23 cellular contexts compared by ENCODE assay signal in genomic region chr2:37458133-37458532, GRCh38.
"Had no signal": no experiment of that assay in that cellular context is flagged by ENCODE, and none has a peak within 500 bp of the region (broad histone marks: within the 10 kb centered on the region; RNA-seq: fewer than 3 reads in every experiment).

No MANE protein-coding gene starts in this region.

- H3K27me3 ChIP-seq: body of pancreas, foreskin keratinocyte, pancreas, transverse colon had no signal

- H3K36me3 ChIP-seq: lower lobe of right lung, pancreas, transverse colon had no signal

- DNase-seq: activated CD4-positive, alpha-beta T cell treated with anti-CD3 and anti-CD28 coated beads for 4 hours; activated CD4-positive, alpha-beta T cell treated with anti-CD3 and anti-CD28 coated beads, Interleukin-2, amount 50 U/mL, for 48 hours; activated CD4-positive, CD25-positive, alpha-beta regulatory T cell; activated CD8-positive, alpha-beta memory T cell treated with anti-CD3 and anti-CD28 coated beads, Interleukin-2, amount 50 U/mL, for 48 hours; activated naive CD4-positive, alpha-beta T cell treated with Interleukin-2 at 50 U/mL for 16 hours; activated T-cell treated with anti-CD3 and anti-CD28 coated beads, Interleukin-2, amount 50 U/mL, for 4 hours; body of pancreas; effector CD4-positive, alpha-beta T cell; erythroblast; foreskin keratinocyte; lower lobe of right lung; mesendoderm; mucosa of descending colon; naive B cell; pancreas; psoas muscle; transverse colon had no signal

- ATAC-seq: activated T-cell treated with anti-CD3 and anti-CD28 coated beads, Interleukin-2, amount 50 U/mL, for 4 hours; body of pancreas; foreskin keratinocyte; left lobe of liver; lower lobe of right lung; mucosa of descending colon; pancreas; psoas muscle; right cardiac atrium; stimulated activated memory B cell treated with anti-CD40 and anti-IgM and Interleukin-4, amounts not matched to agents 10 μg/mL and 1 μg/mL and 100 μg/mL, for 72 hours had no signal

- H3K27me3 Mint-ChIP-seq: naive B cell; stimulated activated memory B cell treated with anti-CD40 and anti-IgM and Interleukin-4, amounts not matched to agents 10 μg/mL and 1 μg/mL and 100 μg/mL, for 72 hours had no signal

- H3K27ac Mint-ChIP-seq: dendritic cell treated with granulocyte-macrophage colony-stimulating factor and Interleukin-4, amounts not matched to agents 40 ng/mL and 50 ng/mL, for 4 days; naive B cell; stimulated activated memory B cell treated with anti-CD40 and anti-IgM and Interleukin-4, amounts not matched to agents 10 μg/mL and 1 μg/mL and 100 μg/mL, for 72 hours; T-helper 1 cell treated with Interleukin-12 subunit alpha and Interleukin-12 subunit beta and Interleukin-4 antibody, amounts not matched to agents 30 μg/mL and 1 μg/mL, for 36 hours had no signal

- H3K9me3 Mint-ChIP-seq: activated T-cell treated with anti-CD3 and anti-CD28 coated beads, Interleukin-2, amount 50 U/mL, for 4 hours; dendritic cell treated with granulocyte-macrophage colony-stimulating factor and Interleukin-4, amounts not matched to agents 40 ng/mL and 50 ng/mL, for 4 days; stimulated activated memory B cell treated with anti-CD40 and anti-IgM and Interleukin-4, amounts not matched to agents 10 μg/mL and 1 μg/mL and 100 μg/mL, for 72 hours had no signal

- H3K27ac ChIP-seq: body of pancreas, foreskin keratinocyte, pancreas, psoas muscle had no signal

- H3K9me3 ChIP-seq: body of pancreas, lower lobe of right lung, mucosa of descending colon, pancreas, psoas muscle, transverse colon had no signal

- H3K4me3 Mint-ChIP-seq: activated T-cell treated with anti-CD3 and anti-CD28 coated beads, Interleukin-2, amount 50 U/mL, for 4 hours; dendritic cell treated with granulocyte-macrophage colony-stimulating factor and Interleukin-4, amounts not matched to agents 40 ng/mL and 50 ng/mL, for 4 days; naive B cell; stimulated activated memory B cell treated with anti-CD40 and anti-IgM and Interleukin-4, amounts not matched to agents 10 μg/mL and 1 μg/mL and 100 μg/mL, for 72 hours; T-helper 1 cell treated with Interleukin-12 subunit alpha and Interleukin-12 subunit beta and Interleukin-4 antibody, amounts not matched to agents 30 μg/mL and 1 μg/mL, for 36 hours had no signal

- H3K4me3 ChIP-seq: body of pancreas, lower lobe of right lung, mucosa of descending colon, pancreas, psoas muscle, skin epidermis, transverse colon had no signal

- H3K4me1 ChIP-seq: body of pancreas, pancreas, psoas muscle had no signal

- H3K36me3 Mint-ChIP-seq: naive B cell; stimulated activated memory B cell treated with anti-CD40 and anti-IgM and Interleukin-4, amounts not matched to agents 10 μg/mL and 1 μg/mL and 100 μg/mL, for 72 hours had no signal
